10 cellular contexts compared by ENCODE assay signal in genomic region chr4:113300384-113301011, GRCh38.
DNase-seq lines count a peak whose midpoint lies in the region; ATAC-seq, FAIRE-seq and TF ChIP-seq lines count a peak whose summit lies in the region.
"Had no signal": no experiment of that assay in that cellular context is flagged by ENCODE, and none has a peak within 500 bp of the region (broad histone marks: within the 10 kb centered on the region; RNA-seq: fewer than 3 reads in every experiment).

No MANE protein-coding gene starts in this region.

- H3K36me3 ChIP-seq in GM23338 (ENCODE audit: insufficient read depth), result no peaks in the 10 kb centered on the region
- H3K36me3 ChIP-seq in heart left ventricle, result peaks cover 0 to 3% (median 0%) of the 10 kb centered on the region in 9 donors

- intact Hi-C loops in heart left ventricle (cut with DNase I), result no loop called here

- TF ChIP-seq POLR2A in heart left ventricle (IDR thresholded peaks at IDR 0.05), result peak in 1 of 2 donors; percentile 50

- H2AFZ ChIP-seq in GM23338, result no peak overlapping the region

- ATAC-seq in GM23338, result peak; percentile 65; the same call in 2 of the 3 replicates
- peak; percentile 93 for ATAC-seq in activated T-helper 17 cell treated with anti-CD3 and anti-CD28 coated beads, Interleukin-2, amount 50 U/mL, for 72 hours (replicated peaks)
- peak; percentile 98 to 99 (median 98) for ATAC-seq in heart left ventricle
- peak; percentile 86 for ATAC-seq in stimulated activated naive CD8-positive, alpha-beta T cell treated with anti-CD3 and anti-CD28 coated beads, Interleukin-15, Interleukin-2, amounts not matched to agents 100 U/mL and 50 U/mL, for 24 hours

- peak overlapping the region; percentile 48 for H3K4me2 ChIP-seq in GM23338

- H3K27ac ChIP-seq in GM23338 (ENCODE audit: low read depth) (peak overlapping the region; percentile 41; the same call in 1 of the 2 replicates), heart left ventricle (peak overlapping the region in 11 of 12 donors; percentile 22 to 81 (median 66))

- TF ChIP-seq CTCF in GM23338 (conservative IDR thresholded peaks at IDR 0.05; ENCODE audit: low read depth in 2 of 2), result no peak
- no peak for TF ChIP-seq CTCF in heart left ventricle (IDR thresholded peaks at IDR 0.05)
- no peak for TF ChIP-seq CTCF in GM10266 (IDR thresholded peaks at IDR 0.05; ENCODE audit: control insufficient read depth, insufficient read depth, low read depth, missing control alignments)

- no peaks in the 10 kb centered on the region for H3F3A ChIP-seq in GM23338 (replicated peaks; ENCODE audit: low read depth)

- WGBS in heart left ventricle, 4 donors, result 43 to 51% (median 49%) methylated on average over 5 of the region's 5 CpGs

- no peak for FAIRE-seq in frontal cortex (lab: Jason Lieb, UNC)

- no peaks in the 10 kb centered on the region for H3K9me3 ChIP-seq in heart left ventricle

- peaks cover 30% of the 10 kb centered on the region for H3K4me1 Mint-ChIP-seq in GM23338
- peaks cover 5% of the 10 kb centered on the region for H3K4me1 Mint-ChIP-seq in activated T-helper 17 cell treated with anti-CD3 and anti-CD28 coated beads, Interleukin-2, amount 50 U/mL, for 72 hours
- H3K4me1 Mint-ChIP-seq: activated naive CD8-positive, alpha-beta T cell treated with anti-CD3 and anti-CD28 coated beads, Interleukin-2, amount 10 ng/mL, durations not matched to agents 7 days and 5 days had no signal

- H4K20me1 ChIP-seq in GM23338 (replicated peaks; ENCODE audit: insufficient read depth), result no peaks in the 10 kb centered on the region

- no peaks in the 10 kb centered on the region for H3K9me2 ChIP-seq in GM23338 (ENCODE audit: insufficient read depth)

- H3K79me2 ChIP-seq in GM23338 (replicated peaks; ENCODE audit: insufficient read depth), result no peaks in the 10 kb centered on the region

- no peak overlapping the region for H3K4me3 ChIP-seq in GM23338
- no peak overlapping the region for H3K4me3 ChIP-seq in heart left ventricle

- DNase-seq in GM23338 (ENCODE audit: low spot score) (peak; percentile 4), heart left ventricle (peak in 4 of 5 donors; percentile 16 to 58 (median 42)), frontal cortex (ENCODE audit: low spot score in 2 of 2) (no peak), GM19238 (ENCODE audit: insufficient read length, low spot score) (no peak), GM10266 (ENCODE audit: extremely low spot score) (no peak)
- DNase-seq in stimulated activated naive CD8-positive, alpha-beta T cell treated with anti-CD3 and anti-CD28 coated beads, Interleukin-15, Interleukin-2, amounts not matched to agents 100 U/mL and 50 U/mL, for 24 hours, result no peak
- DNase-seq: activated naive CD8-positive, alpha-beta T cell treated with anti-CD3 and anti-CD28 coated beads, Interleukin-2, amount 10 ng/mL, durations not matched to agents 7 days and 5 days; NCI-H1092 treated with DMSO at 0.1 percent for 48 hours; SW 1271 had no signal

- H3K4me1 ChIP-seq in GM23338 (ENCODE audit: insufficient read depth) (peaks cover 18% of the 10 kb centered on the region; the same call in 1 of the 2 replicates), heart left ventricle (peaks cover 0 to 26% (median 9%) of the 10 kb centered on the region in 12 donors)

- peaks cover 3% of the 10 kb centered on the region for H3K27me3 Mint-ChIP-seq in GM23338 (ENCODE audit: insufficient read depth, low read depth, poor library complexity)
- H3K27me3 Mint-ChIP-seq in activated T-helper 17 cell treated with anti-CD3 and anti-CD28 coated beads, Interleukin-2, amount 50 U/mL, for 72 hours, result peaks cover 8% of the 10 kb centered on the region

- H3K27me3 ChIP-seq in GM23338 (ENCODE audit: insufficient read depth) (no peaks in the 10 kb centered on the region), heart left ventricle (no peaks in the 10 kb centered on the region)

- H3K36me3 Mint-ChIP-seq in GM23338 (ENCODE audit: low read depth), result no peaks in the 10 kb centered on the region
- no peaks in the 10 kb centered on the region for H3K36me3 Mint-ChIP-seq in activated T-helper 17 cell treated with anti-CD3 and anti-CD28 coated beads, Interleukin-2, amount 50 U/mL, for 72 hours (ENCODE audit: low read depth)
- H3K36me3 Mint-ChIP-seq: activated naive CD8-positive, alpha-beta T cell treated with anti-CD3 and anti-CD28 coated beads, Interleukin-2, amount 10 ng/mL, durations not matched to agents 7 days and 5 days had no signal

- no peaks in the 10 kb centered on the region for H3K9me3 Mint-ChIP-seq in GM23338
- H3K9me3 Mint-ChIP-seq in activated T-helper 17 cell treated with anti-CD3 and anti-CD28 coated beads, Interleukin-2, amount 50 U/mL, for 72 hours, result no peaks in the 10 kb centered on the region
- H3K9me3 Mint-ChIP-seq: activated naive CD8-positive, alpha-beta T cell treated with anti-CD3 and anti-CD28 coated beads, Interleukin-2, amount 10 ng/mL, durations not matched to agents 7 days and 5 days had no signal

- no peak overlapping the region for H3K4me3 Mint-ChIP-seq in GM23338
- H3K4me3 Mint-ChIP-seq in activated T-helper 17 cell treated with anti-CD3 and anti-CD28 coated beads, Interleukin-2, amount 50 U/mL, for 72 hours, result no peak overlapping the region
- H3K4me3 Mint-ChIP-seq: activated naive CD8-positive, alpha-beta T cell treated with anti-CD3 and anti-CD28 coated beads, Interleukin-2, amount 10 ng/mL, durations not matched to agents 7 days and 5 days had no signal

- H3K27ac Mint-ChIP-seq in GM23338, result peak overlapping the region; percentile 65
- H3K27ac Mint-ChIP-seq in activated T-helper 17 cell treated with anti-CD3 and anti-CD28 coated beads, Interleukin-2, amount 50 U/mL, for 72 hours, result peak overlapping the region; percentile 26
- H3K27ac Mint-ChIP-seq: activated naive CD8-positive, alpha-beta T cell treated with anti-CD3 and anti-CD28 coated beads, Interleukin-2, amount 10 ng/mL, durations not matched to agents 7 days and 5 days had no signal

TF ChIP-seq in GM23338, 12 proteins besides CTCF, POLR2A, EP300 and RAD21:
- TF ChIP-seq ZNF114 (CRISPR knock-in tag; IDR thresholded peaks at IDR 0.05) (no peak), NANOG (IDR thresholded peaks at IDR 0.05; ENCODE audit: borderline replicate concordance) (no peak), ZNF331 (CRISPR knock-in tag; IDR thresholded peaks at IDR 0.05; ENCODE audit: low read depth) (no peak), STAT1 (IDR thresholded peaks at IDR 0.05; ENCODE audit: unreplicated experiment) (no peak), ZNF462 (CRISPR knock-in tag; IDR thresholded peaks at IDR 0.05) (no peak)

Comparison
In these comparisons a context has a peak if more than half of its experiments do, and no peak if none do; other contexts are left out.
1. DNase-seq: peak in GM23338 (single experiment) and heart left ventricle (4 of 5); none in stimulated activated naive CD8-positive, alpha-beta T cell treated with anti-CD3 and anti-CD28 coated beads, Interleukin-15, Interleukin-2, amounts not matched to agents 100 U/mL and 50 U/mL, for 24 hours (single experiment), frontal cortex (0 of 2), GM19238 (single experiment) and GM10266 (single experiment).
2. Peak in every context shown above with its lines, with median percentiles within 50 percentile points of each other: ATAC-seq.